In genomic region chr16:67814567-67814966, GRCh38 we compare ENCODE assay signal across 1 cellular context.
A peak's percentile ranks its signal among the peaks of the same experiment; 100 is the strongest.
TF ChIP-seq lines count a peak whose summit lies in the region.

No MANE protein-coding gene starts in this region.

TF ChIP-seq in K562, 482 proteins besides CTCF, POLR2A, EP300 and RAD21:
- TF ChIP-seq C11orf30 (IDR thresholded peaks at IDR 0.05; ENCODE audit: low read depth) = peak; percentile 30; the same call in 1 of the 2 replicates
- TF ChIP-seq CHD2 (IDR thresholded peaks at IDR 0.05; ENCODE audit: low read depth, low read length) = no peak
TF ChIP-seq in K562: peak in this region for 1.
